ENCODE assay signal across 9 cellular contexts in genomic region chr1:21992186-21992585, GRCh38. TPM values are rescaled to one million over a fixed set of nuclear protein-coding genes. Genes with fewer than 3 reads are reported as not detected.
"Had no signal": no experiment of that assay in that cellular context is flagged by ENCODE, and none has a peak within 500 bp of the region (broad histone marks: within the 10 kb centered on the region; RNA-seq: fewer than 3 reads in every experiment).

No MANE protein-coding gene starts in this region.

RNA-seq across cellular contexts. Expression of gene CELA3A, which starts 9.3 kb away (rescaled TPM):
- total RNA-seq: LHCN-M2, MCF 10A, NCI-H460, OCI-LY7, PC-9, Right ventricle myocardium inferior, RPMI7951, SK-MEL-5 had no signal

RNA-seq across cellular contexts. Expression of gene CELA3B, which starts 15.4 kb away (rescaled TPM):
- total RNA-seq: LHCN-M2, MCF 10A, NCI-H460, OCI-LY7, PC-9, Right ventricle myocardium inferior, RPMI7951, SJCRH30, SK-MEL-5 had no signal
